In the genomic region with DNA sequence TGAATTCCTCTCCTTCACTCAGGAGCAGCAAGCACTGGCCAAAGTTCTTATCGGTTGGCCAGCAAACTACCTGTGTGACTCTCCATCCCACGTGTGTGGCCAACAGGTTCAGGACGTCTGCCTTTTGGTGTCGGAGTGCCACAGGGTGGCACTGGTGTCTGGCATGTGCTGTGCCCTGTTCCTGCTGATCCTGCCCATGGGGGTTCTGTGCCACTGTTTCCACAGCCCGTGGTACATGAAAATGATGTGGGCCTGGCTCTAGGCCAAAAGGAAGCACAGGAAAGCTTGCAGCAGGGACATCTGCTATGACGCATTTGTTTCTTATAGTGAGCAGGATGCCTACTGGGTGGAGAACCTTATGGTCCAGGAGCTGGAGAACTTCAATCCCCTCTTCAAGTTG, we compare ENCODE assay signal across 34 cellular contexts. TPM values are rescaled to one million over a fixed set of nuclear protein-coding genes. Genes with fewer than 3 reads are reported as not detected.
"Had no signal": no experiment of that assay in that cellular context is flagged by ENCODE, and none has a peak within 500 bp of the region (broad histone marks: within the 10 kb centered on the region; RNA-seq: fewer than 3 reads in every experiment).

No MANE protein-coding gene starts in this region.

- H3K4me3 ChIP-seq: gastrocnemius medialis, mucosa of descending colon, right lobe of liver, skin epidermis, stomach, suprapubic skin, tibial nerve had no signal

- H3K9me3 ChIP-seq: gastrocnemius medialis, mucosa of descending colon, right lobe of liver had no signal

- H3K79me2 ChIP-seq: parathyroid adenoma had no signal

- H3K4me1 ChIP-seq: parathyroid adenoma, right lobe of liver had no signal

- H3K36me3 ChIP-seq: brain microvascular endothelial cell, gastrocnemius medialis, right lobe of liver, stomach, suprapubic skin, tibial nerve had no signal

- H3K27ac Mint-ChIP-seq: activated CD4-positive, alpha-beta memory T cell treated with anti-CD3 and anti-CD28 coated beads for 36 hours; activated naive CD4-positive, alpha-beta T cell treated with anti-CD3 and anti-CD28 coated beads, Interleukin-2, amount 10 ng/mL, durations not matched to agents 7 days and 5 days; activated naive CD8-positive, alpha-beta T cell treated with anti-CD3 and anti-CD28 coated beads, Interleukin-2, amount 10 ng/mL, durations not matched to agents 7 days and 5 days; dendritic cell treated with granulocyte-macrophage colony-stimulating factor and Interleukin-4, amounts not matched to agents 40 ng/mL and 50 ng/mL, for 4 days; natural killer cell treated with Interleukin-12 subunit alpha and Interleukin-12 subunit beta and Interleukin-15 and Interleukin-18, amount 100 ng/mL, for 72 hours; stimulated activated naive B cell treated with anti-CD40 and anti-IgM and Interleukin-4, amounts not matched to agents 10 μg/mL and 1 μg/mL and 100 μg/mL, for 72 hours had no signal

- H3K9ac ChIP-seq: parathyroid adenoma had no signal

- DNase-seq: activated CD4-positive, alpha-beta memory T cell treated with anti-CD3 and anti-CD28 coated beads for 36 hours; activated CD4-positive, alpha-beta T cell treated with anti-CD3 and anti-CD28 coated beads for 4 hours; activated CD8-positive, alpha-beta memory T cell treated with anti-CD3 and anti-CD28 coated beads, Interleukin-2, amount 50 U/mL, for 4 hours; activated gamma-delta T cell; activated naive CD4-positive, alpha-beta T cell treated with anti-CD3 and anti-CD28 coated beads, Interleukin-2, amount 10 ng/mL, durations not matched to agents 7 days and 5 days; activated naive CD8-positive, alpha-beta T cell treated with anti-CD3 and anti-CD28 coated beads, Interleukin-2, amount 10 ng/mL, durations not matched to agents 7 days and 5 days; activated T-cell treated with anti-CD3 and anti-CD28 coated beads, Interleukin-2, amount 50 U/mL, for 1 hour; amniotic stem cell; brain microvascular endothelial cell; effector CD4-positive, alpha-beta T cell; gastrocnemius medialis; glutamatergic neuron; left ventricle myocardium superior; mucosa of descending colon; nucleus accumbens; stimulated activated CD4-positive, alpha-beta T cell treated with anti-CD3 and anti-CD28 coated beads, Interleukin-1b, Interleukin-23, amount 100 ng/mL, for 48 hours; stimulated activated naive B cell treated with anti-CD40 and anti-IgM and Interleukin-4, amounts not matched to agents 10 μg/mL and 1 μg/mL and 100 μg/mL, for 72 hours; stomach; T-helper 1 cell had no signal

- H2AFZ ChIP-seq: parathyroid adenoma had no signal

- FAIRE-seq: astrocyte, endometrium, islet of Langerhans, TTC549 had no signal

- H3K27ac ChIP-seq: brain microvascular endothelial cell, epithelial cell of prostate, gastrocnemius medialis, parathyroid adenoma, right lobe of liver, skin epidermis, stomach, suprapubic skin, tibial nerve, VCaP had no signal

- H3K27me3 ChIP-seq: brain microvascular endothelial cell, right lobe of liver, suprapubic skin had no signal

- H3K36me3 Mint-ChIP-seq: activated naive CD8-positive, alpha-beta T cell treated with anti-CD3 and anti-CD28 coated beads, Interleukin-2, amount 10 ng/mL, durations not matched to agents 7 days and 5 days had no signal

- H3K4me3 Mint-ChIP-seq: activated CD4-positive, alpha-beta memory T cell treated with anti-CD3 and anti-CD28 coated beads for 36 hours; activated naive CD4-positive, alpha-beta T cell treated with anti-CD3 and anti-CD28 coated beads, Interleukin-2, amount 10 ng/mL, durations not matched to agents 7 days and 5 days; activated naive CD8-positive, alpha-beta T cell treated with anti-CD3 and anti-CD28 coated beads, Interleukin-2, amount 10 ng/mL, durations not matched to agents 7 days and 5 days; central memory CD8-positive, alpha-beta T cell; dendritic cell treated with granulocyte-macrophage colony-stimulating factor and Interleukin-4, amounts not matched to agents 40 ng/mL and 50 ng/mL, for 4 days; natural killer cell treated with Interleukin-12 subunit alpha and Interleukin-12 subunit beta and Interleukin-15 and Interleukin-18, amount 100 ng/mL, for 72 hours; stimulated activated naive B cell treated with anti-CD40 and anti-IgM and Interleukin-4, amounts not matched to agents 10 μg/mL and 1 μg/mL and 100 μg/mL, for 72 hours had no signal

- ATAC-seq: gastrocnemius medialis; left ventricle myocardium superior; mucosa of descending colon; natural killer cell treated with Interleukin-12 subunit alpha and Interleukin-12 subunit beta and Interleukin-15 and Interleukin-18, amount 100 ng/mL, for 72 hours; right lobe of liver; stimulated activated naive B cell treated with anti-CD40 and anti-IgM and Interleukin-4, amounts not matched to agents 10 μg/mL and 1 μg/mL and 100 μg/mL, for 72 hours had no signal

RNA-seq across cellular contexts. Expression of a gene that starts 4.6 kb away (rescaled TPM):
- total RNA-seq: myocyte had no signal
